7 cellular contexts compared by ENCODE assay signal in genomic region chr11:70182266-70182665, GRCh38.
"Had no signal": no experiment of that assay in that cellular context is flagged by ENCODE, and none has a peak within 500 bp of the region (broad histone marks: within the 10 kb centered on the region; RNA-seq: fewer than 3 reads in every experiment).

No MANE protein-coding gene starts in this region.

- FAIRE-seq: H54, HTR-8/SVneo, K562 had no signal

- H2AFZ ChIP-seq: GM23338 had no signal

- H3K4me2 ChIP-seq: GM23338 had no signal

- ATAC-seq: GM23338, K562 had no signal

- DNase-seq: H9, HCEC 1CT, IMR-90 had no signal

- H3K4me3 ChIP-seq: GM23338, K562 had no signal
